12 cellular contexts compared by ENCODE assay signal in the genomic region with DNA sequence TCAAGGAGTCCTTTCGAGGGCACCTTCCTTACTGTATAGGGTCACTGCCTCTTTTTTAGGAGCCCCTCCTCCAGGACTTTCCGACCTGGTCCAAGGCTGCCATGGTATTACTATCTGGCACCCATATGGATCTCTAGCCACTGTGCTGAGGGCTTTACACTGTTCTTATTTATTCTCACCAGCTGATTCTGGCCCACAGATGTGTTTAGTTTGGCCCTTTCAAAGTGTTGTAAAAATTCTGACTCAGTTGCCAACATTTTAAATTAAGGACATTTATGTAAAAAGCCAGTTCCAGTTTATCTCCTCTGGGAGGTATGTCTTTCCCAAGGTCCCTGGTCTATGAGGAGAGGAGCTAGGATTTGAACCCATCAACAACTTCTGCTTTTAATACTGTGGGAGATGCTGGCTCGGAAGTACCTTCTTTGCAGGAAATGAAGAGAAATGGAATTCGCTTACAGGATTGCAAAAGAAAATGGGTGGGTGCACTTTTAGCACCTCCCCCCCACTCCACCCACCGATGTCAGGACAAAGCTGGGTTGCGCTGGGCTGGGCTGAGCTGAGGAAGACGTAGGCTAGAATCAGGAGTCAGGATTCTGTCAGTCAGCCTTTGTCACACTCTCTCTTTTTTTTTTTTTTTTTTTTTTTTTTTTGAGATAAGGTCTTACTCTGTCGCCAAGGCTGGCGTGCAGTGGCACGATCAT. TPM values are rescaled to one million over a fixed set of nuclear protein-coding genes. Genes with fewer than 3 reads are reported as not detected.
DNase-seq lines count a peak whose midpoint lies in the region; ATAC-seq and TF ChIP-seq lines count a peak whose summit lies in the region.
"Had no signal": no experiment of that assay in that cellular context is flagged by ENCODE, and none has a peak within 500 bp of the region (broad histone marks: within the 10 kb centered on the region; RNA-seq: fewer than 3 reads in every experiment).

No MANE protein-coding gene starts in this region.

- H3K27me3 Mint-ChIP-seq in activated T-helper 17 cell treated with anti-CD3 and anti-CD28 coated beads, Interleukin-2, amount 50 U/mL, for 72 hours, result no peaks in the 10 kb centered on the region

- peaks cover 35% of the 10 kb centered on the region for H3K36me3 Mint-ChIP-seq in activated T-helper 17 cell treated with anti-CD3 and anti-CD28 coated beads, Interleukin-2, amount 50 U/mL, for 72 hours (ENCODE audit: low read depth)

- TF ChIP-seq CTCF in right atrium auricular region (IDR thresholded peaks at IDR 0.05), result no peak
- no peak for TF ChIP-seq CTCF in stomach (IDR thresholded peaks at IDR 0.05)

- H3K4me3 Mint-ChIP-seq in activated T-helper 17 cell treated with anti-CD3 and anti-CD28 coated beads, Interleukin-2, amount 50 U/mL, for 72 hours, result no peak overlapping the region

- peak; percentile 45 for DNase-seq in H7
- peak; percentile 94 for DNase-seq in right atrium auricular region (ENCODE audit: low spot score)
- no peak for DNase-seq in stomach
- DNase-seq in NK-92 (lab: John Stamatoyannopoulos, UW; ENCODE audit: unreplicated experiment), result no peak
- DNase-seq in iPS-NIHi7 (ENCODE audit: extremely low spot score), result no peak
- no peak for DNase-seq in NCI-H1436 treated with DMSO at 0.1 percent for 48 hours (lab: John Stamatoyannopoulos, UW)
- DNase-seq: amniotic stem cell, DMS153, NCI-H1105, upper lobe of left lung had no signal

- H3K4me1 ChIP-seq in right atrium auricular region, result peaks cover 0 to 74% of the 10 kb centered on the region in 2 donors
- H3K4me1 ChIP-seq in stomach, result peaks cover 63 to 92% (median 77%) of the 10 kb centered on the region in 4 donors

- TF ChIP-seq EP300 in stomach (IDR thresholded peaks at IDR 0.05), result no peak

- H3K4me3 ChIP-seq in H7 (ENCODE audit: insufficient read depth, low read depth, low read length), result no peak overlapping the region
- no peak overlapping the region for H3K4me3 ChIP-seq in right atrium auricular region
- H3K4me3 ChIP-seq in stomach, result no peak overlapping the region
- H3K4me3 ChIP-seq: upper lobe of left lung had no signal

- no peaks in the 10 kb centered on the region for H3K27me3 ChIP-seq in H7 (ENCODE audit: control insufficient read depth, insufficient read depth, low read length)
- no peaks in the 10 kb centered on the region for H3K27me3 ChIP-seq in right atrium auricular region
- no peaks in the 10 kb centered on the region for H3K27me3 ChIP-seq in stomach
- H3K27me3 ChIP-seq: upper lobe of left lung had no signal

- WGBS in stomach, 5 donors, result 57 to 72% (median 60%) methylated on average over 10 of the region's 10 CpGs

- no peak for ATAC-seq in activated T-helper 17 cell treated with anti-CD3 and anti-CD28 coated beads, Interleukin-2, amount 50 U/mL, for 72 hours (replicated peaks)
- ATAC-seq in HG02571 (IDR thresholded peaks at IDR 0.05; ENCODE audit: unreplicated experiment), result no peak

- no peaks in the 10 kb centered on the region for H3K9me3 Mint-ChIP-seq in activated T-helper 17 cell treated with anti-CD3 and anti-CD28 coated beads, Interleukin-2, amount 50 U/mL, for 72 hours

- intact Hi-C loops in stomach (cut with DNase I; ENCODE audit: low total_unique reads), result no loop called here

- H3K27ac Mint-ChIP-seq in activated T-helper 17 cell treated with anti-CD3 and anti-CD28 coated beads, Interleukin-2, amount 50 U/mL, for 72 hours, result peak overlapping the region; percentile 44

- H3K4me1 Mint-ChIP-seq in activated T-helper 17 cell treated with anti-CD3 and anti-CD28 coated beads, Interleukin-2, amount 50 U/mL, for 72 hours, result peaks cover 58% of the 10 kb centered on the region

- H3K9me3 ChIP-seq in right atrium auricular region, result no peaks in the 10 kb centered on the region
- no peaks in the 10 kb centered on the region for H3K9me3 ChIP-seq in stomach
- H3K9me3 ChIP-seq: upper lobe of left lung had no signal

- peaks cover 15% of the 10 kb centered on the region for H3K36me3 ChIP-seq in H7 (replicated peaks; ENCODE audit: control insufficient read depth, insufficient read depth, low read length)
- peaks cover 26% of the 10 kb centered on the region for H3K36me3 ChIP-seq in right atrium auricular region
- H3K36me3 ChIP-seq in stomach, result peaks cover 20 to 39% (median 30%) of the 10 kb centered on the region in 4 donors

- TF ChIP-seq POLR2A in stomach (IDR thresholded peaks at IDR 0.05), result no peak

- H3K27ac ChIP-seq in right atrium auricular region (peak overlapping the region; percentile 44 to 100), stomach (peak overlapping the region in 4 of 5 donors; percentile 14 to 99 (median 52))

RNA-seq across cellular contexts. Expression of a gene that starts 7.8 kb away (rescaled TPM):
- total RNA-seq in H7 (2014; rRNA removed; shearing (Covaris generic)), result 29.5 and 33.7 TPM in 2 replicates
- 10 to 100 TPM; 75.3 to 93.3 TPM for total RNA-seq in activated T-helper 17 cell treated with anti-CD3 and anti-CD28 coated beads, Interleukin-2, amount 50 U/mL, for 72 hours
- total RNA-seq in right atrium auricular region, result 10 to 100 TPM; 37.5 to 47.6 TPM
- total RNA-seq in stomach, result 100 to 1,000 TPM in 1 of 5 donors, 10 to 100 TPM in 4; 16.7 to 109 (median 47.3) TPM
- 10 to 100 TPM in 1 of 3 donors, 1 to 10 TPM in 2; 6.2 to 13.0 (median 6.6) TPM for polyA plus RNA-seq in stomach

Comparison
In these comparisons a context has a peak if more than half of its experiments do, and no peak if none do; other contexts are left out.
1. DNase-seq: peak in H7 (single experiment) and right atrium auricular region (single experiment); none in stomach (single experiment), NK-92 (single experiment), iPS-NIHi7 (single experiment) and NCI-H1436 treated with DMSO at 0.1 percent for 48 hours (single experiment).